Comparison of ENCODE assay signal across 1 cellular context in genomic region chr6:87698618-87699017, GRCh38.
TF ChIP-seq lines count a peak whose summit lies in the region.

No MANE protein-coding gene starts in this region.

TF ChIP-seq in GM12878, 131 proteins besides CTCF, POLR2A, EP300 and RAD21 (continued from another document and continues in another):
- TF ChIP-seq, protein P1, sequence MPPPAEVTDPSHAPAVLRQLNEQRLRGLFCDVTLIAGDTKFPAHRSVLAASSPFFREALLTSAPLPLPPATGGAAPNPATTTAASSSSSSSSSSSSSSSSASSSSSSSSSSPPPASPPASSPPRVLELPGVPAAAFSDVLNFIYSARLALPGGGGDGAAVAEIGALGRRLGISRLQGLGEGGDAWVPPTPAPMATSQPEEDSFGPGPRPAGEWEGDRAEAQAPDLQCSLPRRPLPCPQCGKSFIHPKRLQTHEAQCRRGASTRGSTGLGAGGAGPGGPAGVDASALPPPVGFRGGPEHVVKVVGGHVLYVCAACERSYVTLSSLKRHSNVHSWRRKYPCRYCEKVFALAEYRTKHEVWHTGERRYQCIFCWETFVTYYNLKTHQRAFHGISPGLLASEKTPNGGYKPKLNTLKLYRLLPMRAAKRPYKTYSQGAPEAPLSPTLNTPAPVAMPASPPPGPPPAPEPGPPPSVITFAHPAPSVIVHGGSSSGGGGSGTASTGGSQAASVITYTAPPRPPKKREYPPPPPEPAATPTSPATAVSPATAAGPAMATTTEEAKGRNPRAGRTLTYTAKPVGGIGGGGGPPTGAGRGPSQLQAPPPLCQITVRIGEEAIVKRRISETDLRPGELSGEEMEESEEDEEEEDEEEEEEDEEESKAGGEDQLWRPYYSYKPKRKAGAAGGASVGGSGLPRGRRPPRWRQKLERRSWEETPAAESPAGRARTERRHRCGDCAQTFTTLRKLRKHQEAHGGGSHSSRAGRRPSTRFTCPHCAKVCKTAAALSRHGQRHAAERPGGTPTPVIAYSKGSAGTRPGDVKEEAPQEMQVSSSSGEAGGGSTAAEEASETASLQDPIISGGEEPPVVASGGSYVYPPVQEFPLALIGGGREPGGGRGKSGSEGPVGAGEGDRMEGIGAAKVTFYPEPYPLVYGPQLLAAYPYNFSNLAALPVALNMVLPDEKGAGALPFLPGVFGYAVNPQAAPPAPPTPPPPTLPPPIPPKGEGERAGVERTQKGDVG (CRISPR knock-in tag; IDR thresholded peaks at IDR 0.05) = no peak
- TF ChIP-seq RAD51 (IDR thresholded peaks at IDR 0.05) = no peak
- no peak for TF ChIP-seq ZNF622 (IDR thresholded peaks at IDR 0.05)
- TF ChIP-seq STAT3 (IDR thresholded peaks at IDR 0.05; ENCODE audit: low read depth, low read length) = no peak
- no peak for TF ChIP-seq SRF (IDR thresholded peaks at IDR 0.05; ENCODE audit: low read depth in 2 of 2, low read length in 2 of 2)
- TF ChIP-seq, protein P2, sequence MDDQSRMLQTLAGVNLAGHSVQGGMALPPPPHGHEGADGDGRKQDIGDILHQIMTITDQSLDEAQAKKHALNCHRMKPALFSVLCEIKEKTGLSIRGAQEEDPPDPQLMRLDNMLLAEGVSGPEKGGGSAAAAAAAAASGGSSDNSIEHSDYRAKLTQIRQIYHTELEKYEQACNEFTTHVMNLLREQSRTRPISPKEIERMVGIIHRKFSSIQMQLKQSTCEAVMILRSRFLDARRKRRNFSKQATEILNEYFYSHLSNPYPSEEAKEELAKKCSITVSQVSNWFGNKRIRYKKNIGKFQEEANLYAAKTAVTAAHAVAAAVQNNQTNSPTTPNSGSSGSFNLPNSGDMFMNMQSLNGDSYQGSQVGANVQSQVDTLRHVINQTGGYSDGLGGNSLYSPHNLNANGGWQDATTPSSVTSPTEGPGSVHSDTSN (IDR thresholded peaks at IDR 0.05; ENCODE audit: insufficient replicate concordance, low read depth, low read length) = no peak
- peak; percentile 60; the same call in 1 of the 2 replicates for TF ChIP-seq ATF2 (IDR thresholded peaks at IDR 0.05; ENCODE audit: low read length)
- TF ChIP-seq ZBED1 (IDR thresholded peaks at IDR 0.05; ENCODE audit: borderline replicate concordance) = no peak
- no peak for TF ChIP-seq BMI1 (IDR thresholded peaks at IDR 0.05; ENCODE audit: borderline replicate concordance)
- TF ChIP-seq BCLAF1 (IDR thresholded peaks at IDR 0.05) = no peak
- no peak for TF ChIP-seq REST (IDR thresholded peaks at IDR 0.05; ENCODE audit: low read depth, low read length)
- TF ChIP-seq, protein P3, sequence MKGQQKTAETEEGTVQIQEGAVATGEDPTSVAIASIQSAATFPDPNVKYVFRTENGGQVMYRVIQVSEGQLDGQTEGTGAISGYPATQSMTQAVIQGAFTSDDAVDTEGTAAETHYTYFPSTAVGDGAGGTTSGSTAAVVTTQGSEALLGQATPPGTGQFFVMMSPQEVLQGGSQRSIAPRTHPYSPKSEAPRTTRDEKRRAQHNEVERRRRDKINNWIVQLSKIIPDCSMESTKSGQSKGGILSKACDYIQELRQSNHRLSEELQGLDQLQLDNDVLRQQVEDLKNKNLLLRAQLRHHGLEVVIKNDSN (IDR thresholded peaks at IDR 0.05; ENCODE audit: borderline replicate concordance, extremely low read length, insufficient read depth, low read depth, low read length) = no peak
- no peak for TF ChIP-seq BHLHE40 (IDR thresholded peaks at IDR 0.05; ENCODE audit: borderline replicate concordance in 1 of 2, low read depth in 2 of 2, low read length in 1 of 2)
- no peak; the same call in 2 of the 3 replicates for TF ChIP-seq POU2F2 (IDR thresholded peaks at IDR 0.05; ENCODE audit: borderline replicate concordance, low read depth, low read length)
- TF ChIP-seq, protein P4, sequence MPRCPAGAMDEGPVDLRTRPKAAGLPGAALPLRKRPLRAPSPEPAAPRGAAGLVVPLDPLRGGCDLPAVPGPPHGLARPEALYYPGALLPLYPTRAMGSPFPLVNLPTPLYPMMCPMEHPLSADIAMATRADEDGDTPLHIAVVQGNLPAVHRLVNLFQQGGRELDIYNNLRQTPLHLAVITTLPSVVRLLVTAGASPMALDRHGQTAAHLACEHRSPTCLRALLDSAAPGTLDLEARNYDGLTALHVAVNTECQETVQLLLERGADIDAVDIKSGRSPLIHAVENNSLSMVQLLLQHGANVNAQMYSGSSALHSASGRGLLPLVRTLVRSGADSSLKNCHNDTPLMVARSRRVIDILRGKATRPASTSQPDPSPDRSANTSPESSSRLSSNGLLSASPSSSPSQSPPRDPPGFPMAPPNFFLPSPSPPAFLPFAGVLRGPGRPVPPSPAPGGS (IDR thresholded peaks at IDR 0.05; ENCODE audit: borderline replicate concordance, insufficient read depth, low read depth, low read length, poor library complexity, severe bottlenecking) = no peak
- no peak for TF ChIP-seq POLR2AphosphoS2 (IDR thresholded peaks at IDR 0.05; ENCODE audit: low read depth, low read length)
- peak; percentile 48; the same call in 1 of the 2 replicates for TF ChIP-seq IKZF1 (conservative IDR thresholded peaks at IDR 0.05)
- TF ChIP-seq LARP7 (IDR thresholded peaks at IDR 0.05) = no peak
- TF ChIP-seq MTA3 (IDR thresholded peaks at IDR 0.05; ENCODE audit: borderline replicate concordance, low read length) = no peak
- TF ChIP-seq, protein P5, sequence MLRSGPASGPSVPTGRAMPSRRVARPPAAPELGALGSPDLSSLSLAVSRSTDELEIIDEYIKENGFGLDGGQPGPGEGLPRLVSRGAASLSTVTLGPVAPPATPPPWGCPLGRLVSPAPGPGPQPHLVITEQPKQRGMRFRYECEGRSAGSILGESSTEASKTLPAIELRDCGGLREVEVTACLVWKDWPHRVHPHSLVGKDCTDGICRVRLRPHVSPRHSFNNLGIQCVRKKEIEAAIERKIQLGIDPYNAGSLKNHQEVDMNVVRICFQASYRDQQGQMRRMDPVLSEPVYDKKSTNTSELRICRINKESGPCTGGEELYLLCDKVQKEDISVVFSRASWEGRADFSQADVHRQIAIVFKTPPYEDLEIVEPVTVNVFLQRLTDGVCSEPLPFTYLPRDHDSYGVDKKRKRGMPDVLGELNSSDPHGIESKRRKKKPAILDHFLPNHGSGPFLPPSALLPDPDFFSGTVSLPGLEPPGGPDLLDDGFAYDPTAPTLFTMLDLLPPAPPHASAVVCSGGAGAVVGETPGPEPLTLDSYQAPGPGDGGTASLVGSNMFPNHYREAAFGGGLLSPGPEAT (IDR thresholded peaks at IDR 0.05; ENCODE audit: low read depth) = peak; percentile 49; the same call in 1 of the 2 replicates
- no peak for TF ChIP-seq NR2C2 (IDR thresholded peaks at IDR 0.05; ENCODE audit: borderline replicate concordance, control insufficient read depth, insufficient read length, low read depth)
- no peak for TF ChIP-seq PAX8 (IDR thresholded peaks at IDR 0.05)
- TF ChIP-seq MLLT1 (IDR thresholded peaks at IDR 0.05) = no peak
- no peak for TF ChIP-seq MXI1 (IDR thresholded peaks at IDR 0.05; ENCODE audit: low read depth, low read length)
- no peak for TF ChIP-seq FOXK2 (IDR thresholded peaks at IDR 0.05)
- TF ChIP-seq ETV6 (conservative IDR thresholded peaks at IDR 0.05 in 1 of 2, IDR thresholded peaks at IDR 0.05 in 1 of 2; ENCODE audit: borderline replicate concordance in 1 of 2, low read depth in 1 of 2) = peak in 1 of 2 experiments; percentile 38; a peak in 1 of 4 replicates
- TF ChIP-seq GATAD2B (conservative IDR thresholded peaks at IDR 0.05; ENCODE audit: low read depth) = no peak
- no peak for TF ChIP-seq ZZZ3 (IDR thresholded peaks at IDR 0.05; ENCODE audit: control insufficient read depth, insufficient read length, low read depth)
- TF ChIP-seq RCOR1 (conservative IDR thresholded peaks at IDR 0.05; ENCODE audit: low read depth, low read length) = no peak
- no peak for TF ChIP-seq HCFC1 (IDR thresholded peaks at IDR 0.05; ENCODE audit: low read length)
- no peak for TF ChIP-seq RELA (IDR thresholded peaks at IDR 0.05; ENCODE audit: borderline replicate concordance, partially characterized antibody)
- no peak for TF ChIP-seq PKNOX1 (IDR thresholded peaks at IDR 0.05)
- peak; percentile 75 to 78 for TF ChIP-seq IKZF2 (IDR thresholded peaks at IDR 0.05)
- no peak for TF ChIP-seq NFYA (IDR thresholded peaks at IDR 0.05; ENCODE audit: borderline replicate concordance, low read depth, low read length)
- TF ChIP-seq CHD4 (IDR thresholded peaks at IDR 0.05) = no peak
- no peak for TF ChIP-seq SPI1 (IDR thresholded peaks at IDR 0.05; ENCODE audit: borderline replicate concordance, insufficient read depth, low read depth, low read length)
- TF ChIP-seq KAT2A (conservative IDR thresholded peaks at IDR 0.05; ENCODE audit: control insufficient read depth, low read depth, low read length) = no peak
- no peak for TF ChIP-seq CBX3 (IDR thresholded peaks at IDR 0.05; ENCODE audit: borderline replicate concordance, low read depth)
- no peak for TF ChIP-seq EED (IDR thresholded peaks at IDR 0.05; ENCODE audit: low read depth)
